8 cellular contexts compared by ENCODE assay signal in the genomic region with DNA sequence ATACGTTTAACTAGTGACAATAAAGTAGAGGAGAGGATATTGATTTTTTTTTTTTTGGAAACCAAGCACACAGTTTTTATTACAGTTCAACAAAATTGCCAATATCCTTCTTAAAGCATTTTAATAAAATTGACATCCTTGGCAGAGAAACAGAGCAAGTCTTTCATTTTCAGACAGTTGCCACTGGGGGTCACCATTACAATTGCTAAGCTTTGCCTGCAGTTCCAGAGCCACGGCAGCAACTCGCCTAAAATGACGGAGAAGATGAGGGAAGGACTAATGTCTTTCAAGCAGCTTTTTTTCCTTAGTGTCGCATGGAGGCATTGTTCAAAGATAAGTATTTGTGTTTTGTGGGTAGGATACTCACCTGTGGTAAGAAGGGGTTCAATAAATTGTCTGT.
DNase-seq lines count a peak whose midpoint lies in the region; ATAC-seq, FAIRE-seq and TF ChIP-seq lines count a peak whose summit lies in the region.

No MANE protein-coding gene starts in this region.

- no peaks in the 10 kb centered on the region for H3K9me3 ChIP-seq in astrocyte (ENCODE audit: insufficient read depth, low read depth, low read length)
- no peaks in the 10 kb centered on the region for H3K9me3 ChIP-seq in Peyer's patch

- H3K27ac Mint-ChIP-seq in astrocyte (ENCODE audit: unreplicated experiment), result no peak overlapping the region
- H3K27ac Mint-ChIP-seq in activated T-helper 17 cell treated with anti-CD3 and anti-CD28 coated beads, Interleukin-2, amount 50 U/mL, for 72 hours, result no peak overlapping the region

- TF ChIP-seq CTCF in GM10248 (IDR thresholded peaks at IDR 0.05; ENCODE audit: control extremely low read depth, extremely low read depth, low read depth, missing control alignments) (no peak), astrocyte (IDR thresholded peaks at IDR 0.05; ENCODE audit: insufficient read depth, low read depth, low read length) (peak; percentile 39), Peyer's patch (IDR thresholded peaks at IDR 0.05) (no peak)

- H3K27ac ChIP-seq in astrocyte (ENCODE audit: low read depth, low read length), result no peak overlapping the region
- no peak overlapping the region for H3K27ac ChIP-seq in Peyer's patch

- no peak overlapping the region for H3K4me3 ChIP-seq in astrocyte (ENCODE audit: insufficient read depth, low read depth, low read length)
- H3K4me3 ChIP-seq in Peyer's patch, result no peak overlapping the region

- no peaks in the 10 kb centered on the region for H4K20me1 ChIP-seq in astrocyte (ENCODE audit: insufficient read depth, low read length)

- H3K9ac ChIP-seq in astrocyte (ENCODE audit: low read length), result no peak overlapping the region

- ATAC-seq in activated T-helper 17 cell treated with anti-CD3 and anti-CD28 coated beads, Interleukin-2, amount 50 U/mL, for 72 hours (replicated peaks), result no peak

- H3K9me3 Mint-ChIP-seq in astrocyte (ENCODE audit: unreplicated experiment), result no peaks in the 10 kb centered on the region
- H3K9me3 Mint-ChIP-seq in activated T-helper 17 cell treated with anti-CD3 and anti-CD28 coated beads, Interleukin-2, amount 50 U/mL, for 72 hours, result peaks cover under 1% of the 10 kb centered on the region

- no peaks in the 10 kb centered on the region for H3K27me3 Mint-ChIP-seq in astrocyte (ENCODE audit: low read depth, unreplicated experiment)
- H3K27me3 Mint-ChIP-seq in activated T-helper 17 cell treated with anti-CD3 and anti-CD28 coated beads, Interleukin-2, amount 50 U/mL, for 72 hours, result no peaks in the 10 kb centered on the region

- CTCF ChIA-PET in GM10248 (lab: Yijun Ruan, JAX), result interaction anchor here (1.0 kb wide), 1 partner anchor 14 kb away, joined by 3 read pairs; no protein-coding TSS in a partner anchor

- peak overlapping the region; percentile 67 for H3K4me2 ChIP-seq in astrocyte (ENCODE audit: low read length)

- no peaks in the 10 kb centered on the region for H3K36me3 ChIP-seq in astrocyte (ENCODE audit: insufficient read depth, low read length)
- no peaks in the 10 kb centered on the region for H3K36me3 ChIP-seq in Peyer's patch

- no peaks in the 10 kb centered on the region for H3K27me3 ChIP-seq in astrocyte (ENCODE audit: insufficient read depth, low read length)
- H3K27me3 ChIP-seq in Peyer's patch, result no peaks in the 10 kb centered on the region

- POLR2A ChIA-PET in GM10248 (lab: Yijun Ruan, JAX), result no interaction called here

- no peak for FAIRE-seq in astrocyte (lab: Jason Lieb, UNC)

- H3K79me2 ChIP-seq in astrocyte (ENCODE audit: insufficient read depth, low read length), result no peaks in the 10 kb centered on the region

- no peaks in the 10 kb centered on the region for H3K4me1 Mint-ChIP-seq in astrocyte (ENCODE audit: low read depth, unreplicated experiment)
- no peaks in the 10 kb centered on the region for H3K4me1 Mint-ChIP-seq in activated T-helper 17 cell treated with anti-CD3 and anti-CD28 coated beads, Interleukin-2, amount 50 U/mL, for 72 hours

- no peaks in the 10 kb centered on the region for H3K4me1 ChIP-seq in astrocyte (ENCODE audit: insufficient read depth, low read length)
- H3K4me1 ChIP-seq in Peyer's patch, result no peaks in the 10 kb centered on the region

- H2AFZ ChIP-seq in astrocyte (ENCODE audit: low read depth, low read length), result no peak overlapping the region

- TF ChIP-seq POLR2A in Peyer's patch (IDR thresholded peaks at IDR 0.05), result no peak

- no peaks in the 10 kb centered on the region for H3K36me3 Mint-ChIP-seq in astrocyte (ENCODE audit: low read depth, unreplicated experiment)
- no peaks in the 10 kb centered on the region for H3K36me3 Mint-ChIP-seq in activated T-helper 17 cell treated with anti-CD3 and anti-CD28 coated beads, Interleukin-2, amount 50 U/mL, for 72 hours (ENCODE audit: low read depth)

- no peak overlapping the region for H3K4me3 Mint-ChIP-seq in astrocyte (ENCODE audit: unreplicated experiment)
- H3K4me3 Mint-ChIP-seq in activated T-helper 17 cell treated with anti-CD3 and anti-CD28 coated beads, Interleukin-2, amount 50 U/mL, for 72 hours, result no peak overlapping the region

- peak; percentile 9 for DNase-seq in GM10248 (ENCODE audit: extremely low spot score)
- DNase-seq in NCI-H1105 (lab: John Stamatoyannopoulos, UW), result peak; percentile 31
- DNase-seq in astrocyte (ENCODE audit: low read depth), result no peak
- peak; percentile 36 for DNase-seq in medulla oblongata (ENCODE audit: extremely low spot score)
- no peak for DNase-seq in stimulated activated naive CD4-positive, alpha-beta T cell (lab: John Stamatoyannopoulos, UW)
- DNase-seq in epidermal melanocyte (ENCODE audit: insufficient read length, low spot score), result no peak
- DNase-seq in Peyer's patch, result no peak

Comparison
In these comparisons a context has a peak if more than half of its experiments do, and no peak if none do; other contexts are left out.
1. DNase-seq: peak in GM10248 (single experiment), NCI-H1105 (single experiment) and medulla oblongata (single experiment); none in astrocyte (single experiment), stimulated activated naive CD4-positive, alpha-beta T cell (0 of 6), epidermal melanocyte (single experiment) and Peyer's patch (0 of 3).